26 cellular contexts compared by ENCODE assay signal in the genomic region with DNA sequence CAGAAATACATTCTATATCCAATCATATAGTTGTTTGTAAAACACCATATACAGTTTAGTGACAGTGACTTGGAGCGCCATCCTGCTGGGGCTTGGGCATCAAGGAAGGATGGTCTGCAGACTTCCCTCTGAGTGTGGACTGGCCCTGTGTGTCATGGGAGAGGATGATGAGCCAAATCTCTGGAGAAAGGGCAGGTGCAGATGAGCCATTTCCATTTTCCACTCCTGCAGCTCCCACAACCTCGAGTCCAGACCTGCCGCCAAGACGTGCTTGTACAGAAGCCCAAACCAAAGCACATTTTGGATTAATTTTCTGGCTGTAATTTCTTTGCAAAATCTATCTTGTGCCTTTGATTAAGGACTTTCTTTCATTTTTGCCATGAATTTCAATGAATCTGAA.
"Had no signal": no experiment of that assay in that cellular context is flagged by ENCODE, and none has a peak within 500 bp of the region (broad histone marks: within the 10 kb centered on the region; RNA-seq: fewer than 3 reads in every experiment).

No MANE protein-coding gene starts in this region.

- H3K36me3 Mint-ChIP-seq: activated naive CD4-positive, alpha-beta T cell treated with anti-CD3 and anti-CD28 coated beads, Interleukin-2, amount 50 U/mL, for 24 hours; activated naive CD8-positive, alpha-beta T cell treated with anti-CD3 and anti-CD28 coated beads, Interleukin-2, amount 10 ng/mL, durations not matched to agents 7 days and 5 days had no signal

- DNase-seq: activated CD4-positive, alpha-beta T cell treated with anti-CD3 and anti-CD28 coated beads, Interleukin-2, amount 10 ng/mL, durations not matched to agents 24 days and 14 days; activated CD4-positive, alpha-beta T cell treated with anti-CD3 and anti-CD28 coated beads, Interleukin-2, amount 50 U/mL, for 4 hours; activated CD8-positive, alpha-beta T cell treated with anti-CD3 and anti-CD28 coated beads for 36 hours; activated gamma-delta T cell; activated naive CD4-positive, alpha-beta T cell treated with Interleukin-2 at 50 U/mL for 16 hours; activated naive CD8-positive, alpha-beta T cell treated with anti-CD3 and anti-CD28 coated beads, Interleukin-2, amount 10 ng/mL, durations not matched to agents 7 days and 5 days; activated T-cell treated with anti-CD3 and anti-CD28 coated beads, Interleukin-2, amount 50 U/mL, for 24 hours; amygdala; NCI-H1092 treated with DMSO at 0.1 percent for 48 hours; NCI-H1417; NCI-H146; NCI-H187; NCI-H2029 treated with DMSO at 0.1 percent for 48 hours; NCI-H2107; NCI-H345; NCI-H524 treated with DMSO at 0.1 percent for 48 hours; OCI-M1; SHP77 treated with DMSO at 0.1 percent for 48 hours; SK-N-SH had no signal

- H3K9me3 Mint-ChIP-seq: activated CD8-positive, alpha-beta T cell treated with anti-CD3 and anti-CD28 coated beads for 36 hours; activated naive CD4-positive, alpha-beta T cell treated with anti-CD3 and anti-CD28 coated beads, Interleukin-2, amount 50 U/mL, for 24 hours; activated naive CD8-positive, alpha-beta T cell treated with anti-CD3 and anti-CD28 coated beads, Interleukin-2, amount 10 ng/mL, durations not matched to agents 7 days and 5 days; activated T-cell treated with anti-CD3 and anti-CD28 coated beads, Interleukin-2, amount 50 U/mL, for 24 hours; activated T-helper 2 cell treated with anti-CD3 and anti-CD28 coated beads, Interferon-gamma antibody, Interleukin-2, Interleukin-4, amounts not matched to agents 10 μg/mL and 5 μg/mL and 100 μg/mL, durations not matched to agents 14 hours and 24 hours and 36 hours; T-helper 1 cell treated with Interleukin-12 subunit alpha and Interleukin-12 subunit beta and Interleukin-4 antibody, amounts not matched to agents 30 μg/mL and 1 μg/mL, for 36 hours; T-helper 2 cell treated with Interferon-gamma antibody and Interleukin-4, amounts not matched to agents 5 μg/mL and 100 μg/mL, for 36 hours had no signal

- H3K4me3 Mint-ChIP-seq: activated CD4-positive, alpha-beta T cell treated with anti-CD3 and anti-CD28 coated beads, Interleukin-2, amount 10 ng/mL, durations not matched to agents 24 days and 14 days; activated CD8-positive, alpha-beta T cell treated with anti-CD3 and anti-CD28 coated beads for 36 hours; activated naive CD4-positive, alpha-beta T cell treated with anti-CD3 and anti-CD28 coated beads, Interleukin-2, amount 50 U/mL, for 24 hours; activated naive CD8-positive, alpha-beta T cell treated with anti-CD3 and anti-CD28 coated beads, Interleukin-2, amount 10 ng/mL, durations not matched to agents 7 days and 5 days; activated T-cell treated with anti-CD3 and anti-CD28 coated beads, Interleukin-2, amount 50 U/mL, for 24 hours; T-helper 1 cell treated with Interleukin-12 subunit alpha and Interleukin-12 subunit beta and Interleukin-4 antibody, amounts not matched to agents 30 μg/mL and 1 μg/mL, for 36 hours; T-helper 2 cell treated with Interferon-gamma antibody and Interleukin-4, amounts not matched to agents 5 μg/mL and 100 μg/mL, for 36 hours had no signal

- ATAC-seq: activated CD8-positive, alpha-beta T cell treated with anti-CD3 and anti-CD28 coated beads for 36 hours; Panc1 had no signal

- H3K27ac Mint-ChIP-seq: activated CD4-positive, alpha-beta T cell treated with anti-CD3 and anti-CD28 coated beads, Interleukin-2, amount 10 ng/mL, durations not matched to agents 24 days and 14 days; activated CD8-positive, alpha-beta T cell treated with anti-CD3 and anti-CD28 coated beads for 36 hours; activated naive CD4-positive, alpha-beta T cell treated with anti-CD3 and anti-CD28 coated beads, Interleukin-2, amount 50 U/mL, for 24 hours; activated naive CD8-positive, alpha-beta T cell treated with anti-CD3 and anti-CD28 coated beads, Interleukin-2, amount 10 ng/mL, durations not matched to agents 7 days and 5 days; activated T-cell treated with anti-CD3 and anti-CD28 coated beads, Interleukin-2, amount 50 U/mL, for 24 hours; activated T-helper 2 cell treated with anti-CD3 and anti-CD28 coated beads, Interferon-gamma antibody, Interleukin-2, Interleukin-4, amounts not matched to agents 10 μg/mL and 5 μg/mL and 100 μg/mL, durations not matched to agents 14 hours and 24 hours and 36 hours; T-helper 1 cell treated with Interleukin-12 subunit alpha and Interleukin-12 subunit beta and Interleukin-4 antibody, amounts not matched to agents 30 μg/mL and 1 μg/mL, for 36 hours; T-helper 2 cell treated with Interferon-gamma antibody and Interleukin-4, amounts not matched to agents 5 μg/mL and 100 μg/mL, for 36 hours had no signal

- H3K4me3 ChIP-seq: ascending aorta, SJSA1 had no signal

- H3K4me1 Mint-ChIP-seq: activated naive CD4-positive, alpha-beta T cell treated with anti-CD3 and anti-CD28 coated beads, Interleukin-2, amount 50 U/mL, for 24 hours; activated naive CD8-positive, alpha-beta T cell treated with anti-CD3 and anti-CD28 coated beads, Interleukin-2, amount 10 ng/mL, durations not matched to agents 7 days and 5 days had no signal
